Comparison of ENCODE assay signal across 1 cellular context in genomic region chr19:49210108-49210900, GRCh38.
TF ChIP-seq lines count a peak whose summit lies in the region.

No MANE protein-coding gene starts in this region.

TF ChIP-seq in HepG2, 621 proteins besides CTCF, POLR2A, EP300 and RAD21 (continued from another document and continues in another):
- TF ChIP-seq HNF1A (IDR thresholded peaks at IDR 0.05; ENCODE audit: low read depth) (no peak), HNF1A (CRISPR knock-in tag; IDR thresholded peaks at IDR 0.05; ENCODE audit: borderline replicate concordance) (no peak), HOXA3 (CRISPR knock-in tag; IDR thresholded peaks at IDR 0.05) (0 out of 2 replicates have a peak, but pooled peaks have one; percentile 22), STAG1 (CRISPR knock-in tag; IDR thresholded peaks at IDR 0.05) (peak; percentile 25; the same call in 1 of the 2 replicates), MEIS2 (CRISPR knock-in tag; IDR thresholded peaks at IDR 0.05) (no peak), ZNF34 (CRISPR knock-in tag; IDR thresholded peaks at IDR 0.05; ENCODE audit: borderline replicate concordance) (no peak), GATAD2A (CRISPR knock-in tag; IDR thresholded peaks at IDR 0.05) (no peak), ATRX (CRISPR knock-in tag; IDR thresholded peaks at IDR 0.05; ENCODE audit: borderline replicate concordance) (no peak), ZNF512 (CRISPR knock-in tag; IDR thresholded peaks at IDR 0.05) (no peak), ZBTB44 (CRISPR knock-in tag; IDR thresholded peaks at IDR 0.05) (no peak), TRIM24 (CRISPR knock-in tag; IDR thresholded peaks at IDR 0.05) (no peak), ATF3 (CRISPR knock-in tag; IDR thresholded peaks at IDR 0.05) (no peak), ESRRA (CRISPR knock-in tag; IDR thresholded peaks at IDR 0.05; ENCODE audit: low read depth) (peak; percentile 46; the same call in 1 of the 2 replicates), NFAT5 (CRISPR knock-in tag; IDR thresholded peaks at IDR 0.05) (no peak), HNRNPL (IDR thresholded peaks at IDR 0.05; ENCODE audit: low read depth, low read length) (no peak), ZSCAN25 (CRISPR knock-in tag; IDR thresholded peaks at IDR 0.05) (no peak), ZNF496 (CRISPR knock-in tag; IDR thresholded peaks at IDR 0.05; ENCODE audit: insufficient replicate concordance) (no peak), ZFAT (CRISPR knock-in tag; conservative IDR thresholded peaks at IDR 0.05) (no peak), ZBTB34 (CRISPR knock-in tag; IDR thresholded peaks at IDR 0.05) (no peak), ZNF44 (CRISPR knock-in tag; IDR thresholded peaks at IDR 0.05) (no peak), AHR (CRISPR knock-in tag; IDR thresholded peaks at IDR 0.05) (no peak), TBP (CRISPR knock-in tag; IDR thresholded peaks at IDR 0.05) (no peak), ZNF33B (CRISPR knock-in tag; IDR thresholded peaks at IDR 0.05) (no peak), RFXAP (CRISPR knock-in tag; IDR thresholded peaks at IDR 0.05; ENCODE audit: borderline replicate concordance) (no peak), TOE1 (CRISPR knock-in tag; IDR thresholded peaks at IDR 0.05) (no peak), ZNF615 (CRISPR knock-in tag; IDR thresholded peaks at IDR 0.05; ENCODE audit: borderline replicate concordance) (no peak), KLF11 (CRISPR knock-in tag; IDR thresholded peaks at IDR 0.05) (no peak), KDM5B (CRISPR knock-in tag; IDR thresholded peaks at IDR 0.05; ENCODE audit: borderline replicate concordance) (no peak), ZNF629 (CRISPR knock-in tag; conservative IDR thresholded peaks at IDR 0.05) (no peak), ZNF17 (CRISPR knock-in tag; IDR thresholded peaks at IDR 0.05) (no peak), SOX6 (IDR thresholded peaks at IDR 0.05) (no peak), SOX6 (CRISPR knock-in tag; IDR thresholded peaks at IDR 0.05) (no peak), RBFOX2 (IDR thresholded peaks at IDR 0.05; ENCODE audit: low read depth, low read length) (no peak), PHF20 (CRISPR knock-in tag; IDR thresholded peaks at IDR 0.05) (no peak), NR2F2 (IDR thresholded peaks at IDR 0.05; ENCODE audit: borderline replicate concordance, low read depth) (peak; percentile 45; the same call in 1 of the 2 replicates)
- TF ChIP-seq, protein P1, sequence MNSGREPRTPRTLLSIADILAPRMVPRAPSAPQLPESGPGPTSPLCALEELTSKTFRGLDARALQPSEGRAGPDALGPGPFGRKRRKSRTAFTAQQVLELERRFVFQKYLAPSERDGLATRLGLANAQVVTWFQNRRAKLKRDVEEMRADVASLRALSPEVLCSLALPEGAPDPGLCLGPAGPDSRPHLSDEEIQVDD (CRISPR knock-in tag; IDR thresholded peaks at IDR 0.05; ENCODE audit: borderline replicate concordance): no peak
- TF ChIP-seq, protein P2, sequence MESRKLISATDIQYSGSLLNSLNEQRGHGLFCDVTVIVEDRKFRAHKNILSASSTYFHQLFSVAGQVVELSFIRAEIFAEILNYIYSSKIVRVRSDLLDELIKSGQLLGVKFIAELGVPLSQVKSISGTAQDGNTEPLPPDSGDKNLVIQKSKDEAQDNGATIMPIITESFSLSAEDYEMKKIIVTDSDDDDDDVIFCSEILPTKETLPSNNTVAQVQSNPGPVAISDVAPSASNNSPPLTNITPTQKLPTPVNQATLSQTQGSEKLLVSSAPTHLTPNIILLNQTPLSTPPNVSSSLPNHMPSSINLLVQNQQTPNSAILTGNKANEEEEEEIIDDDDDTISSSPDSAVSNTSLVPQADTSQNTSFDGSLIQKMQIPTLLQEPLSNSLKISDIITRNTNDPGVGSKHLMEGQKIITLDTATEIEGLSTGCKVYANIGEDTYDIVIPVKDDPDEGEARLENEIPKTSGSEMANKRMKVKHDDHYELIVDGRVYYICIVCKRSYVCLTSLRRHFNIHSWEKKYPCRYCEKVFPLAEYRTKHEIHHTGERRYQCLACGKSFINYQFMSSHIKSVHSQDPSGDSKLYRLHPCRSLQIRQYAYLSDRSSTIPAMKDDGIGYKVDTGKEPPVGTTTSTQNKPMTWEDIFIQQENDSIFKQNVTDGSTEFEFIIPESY (CRISPR knock-in tag; IDR thresholded peaks at IDR 0.05): peak; percentile 96
- TF ChIP-seq, protein P3, sequence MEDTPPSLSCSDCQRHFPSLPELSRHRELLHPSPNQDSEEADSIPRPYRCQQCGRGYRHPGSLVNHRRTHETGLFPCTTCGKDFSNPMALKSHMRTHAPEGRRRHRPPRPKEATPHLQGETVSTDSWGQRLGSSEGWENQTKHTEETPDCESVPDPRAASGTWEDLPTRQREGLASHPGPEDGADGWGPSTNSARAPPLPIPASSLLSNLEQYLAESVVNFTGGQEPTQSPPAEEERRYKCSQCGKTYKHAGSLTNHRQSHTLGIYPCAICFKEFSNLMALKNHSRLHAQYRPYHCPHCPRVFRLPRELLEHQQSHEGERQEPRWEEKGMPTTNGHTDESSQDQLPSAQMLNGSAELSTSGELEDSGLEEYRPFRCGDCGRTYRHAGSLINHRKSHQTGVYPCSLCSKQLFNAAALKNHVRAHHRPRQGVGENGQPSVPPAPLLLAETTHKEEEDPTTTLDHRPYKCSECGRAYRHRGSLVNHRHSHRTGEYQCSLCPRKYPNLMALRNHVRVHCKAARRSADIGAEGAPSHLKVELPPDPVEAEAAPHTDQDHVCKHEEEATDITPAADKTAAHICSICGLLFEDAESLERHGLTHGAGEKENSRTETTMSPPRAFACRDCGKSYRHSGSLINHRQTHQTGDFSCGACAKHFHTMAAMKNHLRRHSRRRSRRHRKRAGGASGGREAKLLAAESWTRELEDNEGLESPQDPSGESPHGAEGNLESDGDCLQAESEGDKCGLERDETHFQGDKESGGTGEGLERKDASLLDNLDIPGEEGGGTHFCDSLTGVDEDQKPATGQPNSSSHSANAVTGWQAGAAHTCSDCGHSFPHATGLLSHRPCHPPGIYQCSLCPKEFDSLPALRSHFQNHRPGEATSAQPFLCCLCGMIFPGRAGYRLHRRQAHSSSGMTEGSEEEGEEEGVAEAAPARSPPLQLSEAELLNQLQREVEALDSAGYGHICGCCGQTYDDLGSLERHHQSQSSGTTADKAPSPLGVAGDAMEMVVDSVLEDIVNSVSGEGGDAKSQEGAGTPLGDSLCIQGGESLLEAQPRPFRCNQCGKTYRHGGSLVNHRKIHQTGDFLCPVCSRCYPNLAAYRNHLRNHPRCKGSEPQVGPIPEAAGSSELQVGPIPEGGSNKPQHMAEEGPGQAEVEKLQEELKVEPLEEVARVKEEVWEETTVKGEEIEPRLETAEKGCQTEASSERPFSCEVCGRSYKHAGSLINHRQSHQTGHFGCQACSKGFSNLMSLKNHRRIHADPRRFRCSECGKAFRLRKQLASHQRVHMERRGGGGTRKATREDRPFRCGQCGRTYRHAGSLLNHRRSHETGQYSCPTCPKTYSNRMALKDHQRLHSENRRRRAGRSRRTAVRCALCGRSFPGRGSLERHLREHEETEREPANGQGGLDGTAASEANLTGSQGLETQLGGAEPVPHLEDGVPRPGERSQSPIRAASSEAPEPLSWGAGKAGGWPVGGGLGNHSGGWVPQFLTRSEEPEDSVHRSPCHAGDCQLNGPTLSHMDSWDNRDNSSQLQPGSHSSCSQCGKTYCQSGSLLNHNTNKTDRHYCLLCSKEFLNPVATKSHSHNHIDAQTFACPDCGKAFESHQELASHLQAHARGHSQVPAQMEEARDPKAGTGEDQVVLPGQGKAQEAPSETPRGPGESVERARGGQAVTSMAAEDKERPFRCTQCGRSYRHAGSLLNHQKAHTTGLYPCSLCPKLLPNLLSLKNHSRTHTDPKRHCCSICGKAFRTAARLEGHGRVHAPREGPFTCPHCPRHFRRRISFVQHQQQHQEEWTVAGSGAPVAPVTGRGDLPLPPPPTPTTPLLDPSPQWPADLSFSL (CRISPR knock-in tag; IDR thresholded peaks at IDR 0.05): no peak
